8 cellular contexts compared by ENCODE assay signal in genomic region chr4:48141048-48141447, GRCh38. TPM values are rescaled to one million over a fixed set of nuclear protein-coding genes. Genes with fewer than 3 reads are reported as not detected.
A peak's percentile ranks its signal among the peaks of the same experiment; 100 is the strongest.
DNase-seq lines count a peak whose midpoint lies in the region; ATAC-seq and TF ChIP-seq lines count a peak whose summit lies in the region.

No MANE protein-coding gene starts in this region.

- H3K9me3 Mint-ChIP-seq in HFFc6, result no peaks in the 10 kb centered on the region

- no peaks in the 10 kb centered on the region for H3K36me3 Mint-ChIP-seq in HFFc6 (ENCODE audit: low read depth)

- no peak overlapping the region for H3K4me3 Mint-ChIP-seq in HFFc6

- H3K4me1 Mint-ChIP-seq in HFFc6 (ENCODE audit: low read depth), result peaks cover 8% of the 10 kb centered on the region; the same call in 1 of the 2 replicates

- no peak for ATAC-seq in GM21717 (IDR thresholded peaks at IDR 0.05; ENCODE audit: unreplicated experiment)

- no peak overlapping the region for H3K27ac Mint-ChIP-seq in HFFc6

- TF ChIP-seq CTCF in HFFc6 (IDR thresholded peaks at IDR 0.05), result peak; percentile 89

- H3K27me3 Mint-ChIP-seq in HFFc6 (ENCODE audit: insufficient read depth), result peaks cover 6% of the 10 kb centered on the region

- DNase-seq in DMS114 treated with DMSO at 0.1 percent for 48 hours (lab: John Stamatoyannopoulos, UW; ENCODE audit: unreplicated experiment), result peak; percentile 13
- peak; percentile 41 for DNase-seq in HFFc6
- peak; percentile 51 for DNase-seq in NCI-H748 (lab: John Stamatoyannopoulos, UW; ENCODE audit: unreplicated experiment)
- peak; percentile 15 for DNase-seq in cerebellar cortex (ENCODE audit: low spot score)
- peak; percentile 63 to 71 for DNase-seq in lung microvascular endothelial cell (ENCODE audit: low read depth in 2 of 2)
- no peak for DNase-seq in activated T-cell treated with anti-CD3 and anti-CD28 coated beads, Interleukin-2, amount 50 U/mL, for 1 hour
- no peak for DNase-seq in nucleus accumbens (lab: John Stamatoyannopoulos, UW)

RNA-seq across cellular contexts. Expression of gene TXK, which starts 7.0 kb away (rescaled TPM):
- total RNA-seq in HFFc6 (2021; fragmentation: NEBNext Ultra II Directional; extraction: Animal tissue kit (Norgen Biotek cat#: 25700)), result not detected
- 0.20 TPM in 1 of 2 replicates, not detected in the other for total RNA-seq in lung microvascular endothelial cell

Comparison
In these comparisons a context has a peak if more than half of its experiments do, and no peak if none do; other contexts are left out.
1. DNase-seq: peak in DMS114 treated with DMSO at 0.1 percent for 48 hours (single experiment), HFFc6 (single experiment), NCI-H748 (single experiment), cerebellar cortex (single experiment) and lung microvascular endothelial cell (2 of 2); none in activated T-cell treated with anti-CD3 and anti-CD28 coated beads, Interleukin-2, amount 50 U/mL, for 1 hour (single experiment) and nucleus accumbens (0 of 56).